Comparison of ENCODE assay signal across 9 cellular contexts in the genomic region with DNA sequence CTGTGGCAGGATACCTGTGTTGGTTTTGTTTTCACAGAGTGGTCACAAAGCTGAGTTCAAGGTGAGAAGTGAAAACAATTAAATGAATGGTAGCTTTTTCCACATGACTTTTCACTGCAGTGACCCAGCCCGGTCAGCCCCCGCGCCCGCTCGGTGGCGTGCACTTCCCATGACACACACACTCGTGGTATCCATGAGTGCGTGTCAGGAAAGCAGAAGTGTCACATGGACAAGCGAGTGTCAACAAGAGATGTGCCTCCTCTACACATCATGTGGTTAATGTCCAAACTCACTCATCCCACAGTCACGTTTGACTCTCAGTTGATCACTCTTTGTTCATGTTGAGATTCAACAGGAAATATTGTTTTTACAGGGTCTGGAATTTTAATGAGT.
A peak's percentile ranks its signal among the peaks of the same experiment; 100 is the strongest.
DNase-seq lines count a peak whose midpoint lies in the region; ATAC-seq and TF ChIP-seq lines count a peak whose summit lies in the region.
"Had no signal": no experiment of that assay in that cellular context is flagged by ENCODE, and none has a peak within 500 bp of the region (broad histone marks: within the 10 kb centered on the region; RNA-seq: fewer than 3 reads in every experiment).

No MANE protein-coding gene starts in this region.

- H3K9ac ChIP-seq in endodermal cell (ENCODE audit: extremely low read depth, low read length, poor library complexity, severe bottlenecking): no peak overlapping the region

- in situ Hi-C loops in brain microvascular endothelial cell (cut with HindIII; ENCODE audit: low pct_ligation_motif_present, low sequenced_read_pairs): no loop called here

- H3K4me3 ChIP-seq in brain microvascular endothelial cell (ENCODE audit: low read depth, low read length) (no peak overlapping the region), skin epidermis (no peak overlapping the region), endodermal cell (ENCODE audit: low read length) (no peak overlapping the region)

- H3K4me1 Mint-ChIP-seq in activated T-cell treated with anti-CD3 and anti-CD28 coated beads, Interleukin-2, amount 50 U/mL, for 24 hours (ENCODE audit: low read depth): peaks cover 33% of the 10 kb centered on the region
- no peaks in the 10 kb centered on the region for H3K4me1 Mint-ChIP-seq in endodermal cell

- H3K27me3 ChIP-seq in brain microvascular endothelial cell (replicated peaks) (no peaks in the 10 kb centered on the region), endodermal cell (ENCODE audit: control insufficient read depth, insufficient read depth, low read length, poor library complexity, severe bottlenecking) (no peaks in the 10 kb centered on the region)

- H3K9me3 Mint-ChIP-seq in activated T-cell treated with anti-CD3 and anti-CD28 coated beads, Interleukin-2, amount 50 U/mL, for 24 hours: peaks cover 2% of the 10 kb centered on the region
- peaks cover 13% of the 10 kb centered on the region for H3K9me3 Mint-ChIP-seq in endodermal cell
- H3K9me3 Mint-ChIP-seq: T-cell had no signal

- H3K27me3 Mint-ChIP-seq in activated T-cell treated with anti-CD3 and anti-CD28 coated beads, Interleukin-2, amount 50 U/mL, for 24 hours: no peaks in the 10 kb centered on the region
- no peaks in the 10 kb centered on the region for H3K27me3 Mint-ChIP-seq in endodermal cell (ENCODE audit: insufficient read depth)
- H3K27me3 Mint-ChIP-seq: T-cell had no signal

- TF ChIP-seq CTCF in brain microvascular endothelial cell (IDR thresholded peaks at IDR 0.05; ENCODE audit: low read depth, low read length, missing control alignments) (no peak), endodermal cell (conservative IDR thresholded peaks at IDR 0.05) (no peak)

- no peaks in the 10 kb centered on the region for H3K36me3 Mint-ChIP-seq in activated T-cell treated with anti-CD3 and anti-CD28 coated beads, Interleukin-2, amount 50 U/mL, for 24 hours (ENCODE audit: low read depth)
- H3K36me3 Mint-ChIP-seq in endodermal cell (ENCODE audit: low read depth): no peaks in the 10 kb centered on the region
- H3K36me3 Mint-ChIP-seq: T-cell had no signal

- H3K4me1 ChIP-seq in endodermal cell (ENCODE audit: control insufficient read depth, insufficient read depth, low read length): no peaks in the 10 kb centered on the region

- 96 to 97% methylated on average over 9 to 10 of the region's 10 CpGs for WGBS in endodermal cell (ENCODE audit: insufficient coverage in 1 of 2, insufficient read length in 1 of 2), 2 experiments

- H3K4me3 Mint-ChIP-seq in activated T-cell treated with anti-CD3 and anti-CD28 coated beads, Interleukin-2, amount 50 U/mL, for 24 hours: no peak overlapping the region
- H3K4me3 Mint-ChIP-seq in endodermal cell: no peak overlapping the region
- H3K4me3 Mint-ChIP-seq: T-cell had no signal

- H3K9me3 ChIP-seq in endodermal cell (ENCODE audit: control insufficient read depth, low read length): peaks cover 10% of the 10 kb centered on the region

- H3K27ac Mint-ChIP-seq in activated T-cell treated with anti-CD3 and anti-CD28 coated beads, Interleukin-2, amount 50 U/mL, for 24 hours: peak overlapping the region; percentile 5
- H3K27ac Mint-ChIP-seq in endodermal cell: no peak overlapping the region
- H3K27ac Mint-ChIP-seq: T-cell had no signal

- H3K36me3 ChIP-seq in brain microvascular endothelial cell (replicated peaks): no peaks in the 10 kb centered on the region
- no peaks in the 10 kb centered on the region for H3K36me3 ChIP-seq in endodermal cell (ENCODE audit: control insufficient read depth, insufficient read depth, low read length)

- DNase-seq in activated T-cell treated with anti-CD3 and anti-CD28 coated beads, Interleukin-2, amount 50 U/mL, for 24 hours: no peak
- no peak for DNase-seq in activated T-cell treated with anti-CD3 and anti-CD28 coated beads, Interleukin-2, amount 50 U/mL, for 1 hour
- DNase-seq in brain microvascular endothelial cell: peak; percentile 25
- DNase-seq in endodermal cell: no peak
- no peak for DNase-seq in NCI-H226
- DNase-seq in NCI-H2196 (lab: John Stamatoyannopoulos, UW; ENCODE audit: unreplicated experiment): no peak

- H3K27ac ChIP-seq in brain microvascular endothelial cell (no peak overlapping the region), skin epidermis (peak overlapping the region in 16 of 21 experiments; percentile 1 to 82 (median 63)), endodermal cell (ENCODE audit: low read depth, low read length) (no peak overlapping the region)

- peak; percentile 55 for ATAC-seq in HG03064 (IDR thresholded peaks at IDR 0.05; ENCODE audit: low read depth, unreplicated experiment)
- ATAC-seq: T-cell had no signal

Comparison
In these comparisons a context has a peak if more than half of its experiments do, and no peak if none do; other contexts are left out.
1. H3K27ac ChIP-seq: peak in skin epidermis (16 of 21); none in brain microvascular endothelial cell (single experiment) and endodermal cell (single experiment).